ENCODE assay signal across 12 cellular contexts in genomic region chr2:54755641-54756326, GRCh38. TPM values are rescaled to one million over a fixed set of nuclear protein-coding genes. Genes with fewer than 3 reads are reported as not detected.
DNase-seq lines count a peak whose midpoint lies in the region; ATAC-seq lines count a peak whose summit lies in the region.
"Had no signal": no experiment of that assay in that cellular context is flagged by ENCODE, and none has a peak within 500 bp of the region (broad histone marks: within the 10 kb centered on the region; RNA-seq: fewer than 3 reads in every experiment).

No MANE protein-coding gene starts in this region.

- H3K27ac Mint-ChIP-seq in stimulated activated naive B cell treated with anti-CD40 and anti-IgM and Interleukin-4, amounts not matched to agents 10 μg/mL and 1 μg/mL and 100 μg/mL, for 72 hours: peak overlapping the region; percentile 56
- H3K27ac Mint-ChIP-seq: brain; CD4-positive, CD25-positive, alpha-beta regulatory T cell had no signal

- peak; percentile 81 for ATAC-seq in HG02759 (IDR thresholded peaks at IDR 0.05; ENCODE audit: unreplicated experiment)
- peak; percentile 80 to 81 for ATAC-seq in stimulated activated naive B cell treated with anti-CD40 and anti-IgM and Interleukin-4, amounts not matched to agents 10 μg/mL and 1 μg/mL and 100 μg/mL, for 72 hours (replicated peaks)
- ATAC-seq: right lobe of liver had no signal

- no peaks in the 10 kb centered on the region for H3K36me3 Mint-ChIP-seq in stimulated activated naive B cell treated with anti-CD40 and anti-IgM and Interleukin-4, amounts not matched to agents 10 μg/mL and 1 μg/mL and 100 μg/mL, for 72 hours
- H3K36me3 Mint-ChIP-seq: brain; CD4-positive, CD25-positive, alpha-beta regulatory T cell had no signal

- DNase-seq in SKM-1 treated with dmso at 0.1 percent for 144 hours (lab: John Stamatoyannopoulos, UW; ENCODE audit: unreplicated experiment) (peak; percentile 48), SKM-1 (lab: John Stamatoyannopoulos, UW; ENCODE audit: unreplicated experiment) (no peak), NAMALWA (ENCODE audit: low spot score) (peak; percentile 81), NCI-H748 treated with DMSO at 0.1 percent for 48 hours (lab: John Stamatoyannopoulos, UW) (no peak), mucosa of gallbladder (ENCODE audit: low spot score) (no peak)
- peak; percentile 29 for DNase-seq in stimulated activated naive B cell treated with anti-CD40 and anti-IgM and Interleukin-4, amounts not matched to agents 10 μg/mL and 1 μg/mL and 100 μg/mL, for 72 hours
- DNase-seq in activated CD8-positive, alpha-beta memory T cell treated with anti-CD3 and anti-CD28 coated beads for 24 hours: no peak
- DNase-seq: CD4-positive, CD25-positive, alpha-beta regulatory T cell; right lobe of liver; T-helper 9 cell had no signal

- no peaks in the 10 kb centered on the region for H3K27me3 Mint-ChIP-seq in stimulated activated naive B cell treated with anti-CD40 and anti-IgM and Interleukin-4, amounts not matched to agents 10 μg/mL and 1 μg/mL and 100 μg/mL, for 72 hours
- H3K27me3 Mint-ChIP-seq: brain had no signal

- H3K4me3 Mint-ChIP-seq in stimulated activated naive B cell treated with anti-CD40 and anti-IgM and Interleukin-4, amounts not matched to agents 10 μg/mL and 1 μg/mL and 100 μg/mL, for 72 hours: peak overlapping the region; percentile 58 to 66
- H3K4me3 Mint-ChIP-seq: CD4-positive, CD25-positive, alpha-beta regulatory T cell had no signal

- peaks cover 24 to 28% of the 10 kb centered on the region in 2 donors for H3K4me1 Mint-ChIP-seq in stimulated activated naive B cell treated with anti-CD40 and anti-IgM and Interleukin-4, amounts not matched to agents 10 μg/mL and 1 μg/mL and 100 μg/mL, for 72 hours

- peaks cover 0 to 2% of the 10 kb centered on the region in 2 donors for H3K9me3 Mint-ChIP-seq in stimulated activated naive B cell treated with anti-CD40 and anti-IgM and Interleukin-4, amounts not matched to agents 10 μg/mL and 1 μg/mL and 100 μg/mL, for 72 hours

RNA-seq across cellular contexts. Expression of gene EML6, which starts 32.3 kb away (rescaled TPM):
- 2.1 TPM for total RNA-seq in mucosa of gallbladder

Comparison
In these comparisons a context has a peak if more than half of its experiments do, and no peak if none do; other contexts are left out.
1. DNase-seq: peak in SKM-1 treated with dmso at 0.1 percent for 144 hours (single experiment), NAMALWA (single experiment) and stimulated activated naive B cell treated with anti-CD40 and anti-IgM and Interleukin-4, amounts not matched to agents 10 μg/mL and 1 μg/mL and 100 μg/mL, for 72 hours (single experiment); none in SKM-1 (single experiment), NCI-H748 treated with DMSO at 0.1 percent for 48 hours (single experiment), activated CD8-positive, alpha-beta memory T cell treated with anti-CD3 and anti-CD28 coated beads for 24 hours (single experiment) and mucosa of gallbladder (single experiment).